1 cellular context compared by ENCODE assay signal in genomic region chr5:178859625-178860521, GRCh38.
A peak's percentile ranks its signal among the peaks of the same experiment; 100 is the strongest.
TF ChIP-seq lines count a peak whose summit lies in the region.

Gene ZNF354B (plus strand): TSS chr5:178859953. CDS start chr5:178861048, 1,095 bp downstream.

TF ChIP-seq in HepG2, 621 proteins besides CTCF, POLR2A, EP300 and RAD21 (continued from another document and continues in another):
- TF ChIP-seq REST (IDR thresholded peaks at IDR 0.05; ENCODE audit: borderline replicate concordance in 1 of 2, low read depth in 1 of 2, low read length in 2 of 2) (no peak), ZNF839 (CRISPR knock-in tag; IDR thresholded peaks at IDR 0.05; ENCODE audit: borderline replicate concordance) (no peak), ZSCAN25 (CRISPR knock-in tag; IDR thresholded peaks at IDR 0.05) (no peak), TOE1 (CRISPR knock-in tag; IDR thresholded peaks at IDR 0.05) (no peak; the same call in 1 of the 2 replicates), ETS1 (CRISPR knock-in tag; IDR thresholded peaks at IDR 0.05) (peak; percentile 86), ZNF331 (CRISPR knock-in tag; IDR thresholded peaks at IDR 0.05) (peak; percentile 83), HOXD1 (CRISPR knock-in tag; IDR thresholded peaks at IDR 0.05) (peak; percentile 82), NFRKB (IDR thresholded peaks at IDR 0.05) (no peak), ZNF446 (CRISPR knock-in tag; IDR thresholded peaks at IDR 0.05) (0 out of 2 replicates have a peak, but pooled peaks have one; percentile 66), ZFP90 (CRISPR knock-in tag; IDR thresholded peaks at IDR 0.05; ENCODE audit: borderline replicate concordance) (peak; percentile 83), RNF219 (CRISPR knock-in tag; IDR thresholded peaks at IDR 0.05) (no peak), ZNF737 (CRISPR knock-in tag; IDR thresholded peaks at IDR 0.05; ENCODE audit: borderline replicate concordance) (no peak), GFI1 (CRISPR knock-in tag; IDR thresholded peaks at IDR 0.05; ENCODE audit: borderline replicate concordance) (no peak; the same call in 1 of the 2 replicates), ZSCAN9 (CRISPR knock-in tag; IDR thresholded peaks at IDR 0.05; ENCODE audit: borderline replicate concordance) (peak; percentile 38; the same call in 1 of the 2 replicates), ZNF704 (CRISPR knock-in tag; IDR thresholded peaks at IDR 0.05; ENCODE audit: borderline replicate concordance) (no peak), ZSCAN22 (CRISPR knock-in tag; IDR thresholded peaks at IDR 0.05) (peak; percentile 19; the same call in 1 of the 2 replicates), POGZ (CRISPR knock-in tag; IDR thresholded peaks at IDR 0.05) (peak; percentile 64), HOMEZ (CRISPR knock-in tag; IDR thresholded peaks at IDR 0.05; ENCODE audit: low read depth) (peak; percentile 51; the same call in 1 of the 2 replicates), TFDP1 (CRISPR knock-in tag; IDR thresholded peaks at IDR 0.05; ENCODE audit: borderline replicate concordance) (peak; percentile 86), MLX (CRISPR knock-in tag; IDR thresholded peaks at IDR 0.05) (no peak), ZIK1 (CRISPR knock-in tag; IDR thresholded peaks at IDR 0.05; ENCODE audit: borderline replicate concordance, low read depth) (no peak), NFKB2 (CRISPR knock-in tag; IDR thresholded peaks at IDR 0.05; ENCODE audit: borderline replicate concordance) (peak; percentile 92; the same call in 1 of the 2 replicates), ZNF850 (CRISPR knock-in tag; conservative IDR thresholded peaks at IDR 0.05) (no peak), GATAD2A (CRISPR knock-in tag; IDR thresholded peaks at IDR 0.05) (peak; percentile 30; the same call in 1 of the 2 replicates), HNRNPH1 (optimal IDR thresholded peaks at IDR 0.05; ENCODE audit: low read depth, low read length) (no peak), GPN1 (CRISPR knock-in tag; IDR thresholded peaks at IDR 0.05; ENCODE audit: borderline replicate concordance) (no peak), POLR2AphosphoS5 (IDR thresholded peaks at IDR 0.05; ENCODE audit: low read depth, low read length) (peak; percentile 75)
- TF ChIP-seq, protein P1, sequence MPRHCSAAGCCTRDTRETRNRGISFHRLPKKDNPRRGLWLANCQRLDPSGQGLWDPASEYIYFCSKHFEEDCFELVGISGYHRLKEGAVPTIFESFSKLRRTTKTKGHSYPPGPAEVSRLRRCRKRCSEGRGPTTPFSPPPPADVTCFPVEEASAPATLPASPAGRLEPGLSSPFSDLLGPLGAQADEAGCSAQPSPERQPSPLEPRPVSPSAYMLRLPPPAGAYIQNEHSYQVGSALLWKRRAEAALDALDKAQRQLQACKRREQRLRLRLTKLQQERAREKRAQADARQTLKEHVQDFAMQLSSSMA (CRISPR knock-in tag; IDR thresholded peaks at IDR 0.05): no peak
- TF ChIP-seq, protein P2, sequence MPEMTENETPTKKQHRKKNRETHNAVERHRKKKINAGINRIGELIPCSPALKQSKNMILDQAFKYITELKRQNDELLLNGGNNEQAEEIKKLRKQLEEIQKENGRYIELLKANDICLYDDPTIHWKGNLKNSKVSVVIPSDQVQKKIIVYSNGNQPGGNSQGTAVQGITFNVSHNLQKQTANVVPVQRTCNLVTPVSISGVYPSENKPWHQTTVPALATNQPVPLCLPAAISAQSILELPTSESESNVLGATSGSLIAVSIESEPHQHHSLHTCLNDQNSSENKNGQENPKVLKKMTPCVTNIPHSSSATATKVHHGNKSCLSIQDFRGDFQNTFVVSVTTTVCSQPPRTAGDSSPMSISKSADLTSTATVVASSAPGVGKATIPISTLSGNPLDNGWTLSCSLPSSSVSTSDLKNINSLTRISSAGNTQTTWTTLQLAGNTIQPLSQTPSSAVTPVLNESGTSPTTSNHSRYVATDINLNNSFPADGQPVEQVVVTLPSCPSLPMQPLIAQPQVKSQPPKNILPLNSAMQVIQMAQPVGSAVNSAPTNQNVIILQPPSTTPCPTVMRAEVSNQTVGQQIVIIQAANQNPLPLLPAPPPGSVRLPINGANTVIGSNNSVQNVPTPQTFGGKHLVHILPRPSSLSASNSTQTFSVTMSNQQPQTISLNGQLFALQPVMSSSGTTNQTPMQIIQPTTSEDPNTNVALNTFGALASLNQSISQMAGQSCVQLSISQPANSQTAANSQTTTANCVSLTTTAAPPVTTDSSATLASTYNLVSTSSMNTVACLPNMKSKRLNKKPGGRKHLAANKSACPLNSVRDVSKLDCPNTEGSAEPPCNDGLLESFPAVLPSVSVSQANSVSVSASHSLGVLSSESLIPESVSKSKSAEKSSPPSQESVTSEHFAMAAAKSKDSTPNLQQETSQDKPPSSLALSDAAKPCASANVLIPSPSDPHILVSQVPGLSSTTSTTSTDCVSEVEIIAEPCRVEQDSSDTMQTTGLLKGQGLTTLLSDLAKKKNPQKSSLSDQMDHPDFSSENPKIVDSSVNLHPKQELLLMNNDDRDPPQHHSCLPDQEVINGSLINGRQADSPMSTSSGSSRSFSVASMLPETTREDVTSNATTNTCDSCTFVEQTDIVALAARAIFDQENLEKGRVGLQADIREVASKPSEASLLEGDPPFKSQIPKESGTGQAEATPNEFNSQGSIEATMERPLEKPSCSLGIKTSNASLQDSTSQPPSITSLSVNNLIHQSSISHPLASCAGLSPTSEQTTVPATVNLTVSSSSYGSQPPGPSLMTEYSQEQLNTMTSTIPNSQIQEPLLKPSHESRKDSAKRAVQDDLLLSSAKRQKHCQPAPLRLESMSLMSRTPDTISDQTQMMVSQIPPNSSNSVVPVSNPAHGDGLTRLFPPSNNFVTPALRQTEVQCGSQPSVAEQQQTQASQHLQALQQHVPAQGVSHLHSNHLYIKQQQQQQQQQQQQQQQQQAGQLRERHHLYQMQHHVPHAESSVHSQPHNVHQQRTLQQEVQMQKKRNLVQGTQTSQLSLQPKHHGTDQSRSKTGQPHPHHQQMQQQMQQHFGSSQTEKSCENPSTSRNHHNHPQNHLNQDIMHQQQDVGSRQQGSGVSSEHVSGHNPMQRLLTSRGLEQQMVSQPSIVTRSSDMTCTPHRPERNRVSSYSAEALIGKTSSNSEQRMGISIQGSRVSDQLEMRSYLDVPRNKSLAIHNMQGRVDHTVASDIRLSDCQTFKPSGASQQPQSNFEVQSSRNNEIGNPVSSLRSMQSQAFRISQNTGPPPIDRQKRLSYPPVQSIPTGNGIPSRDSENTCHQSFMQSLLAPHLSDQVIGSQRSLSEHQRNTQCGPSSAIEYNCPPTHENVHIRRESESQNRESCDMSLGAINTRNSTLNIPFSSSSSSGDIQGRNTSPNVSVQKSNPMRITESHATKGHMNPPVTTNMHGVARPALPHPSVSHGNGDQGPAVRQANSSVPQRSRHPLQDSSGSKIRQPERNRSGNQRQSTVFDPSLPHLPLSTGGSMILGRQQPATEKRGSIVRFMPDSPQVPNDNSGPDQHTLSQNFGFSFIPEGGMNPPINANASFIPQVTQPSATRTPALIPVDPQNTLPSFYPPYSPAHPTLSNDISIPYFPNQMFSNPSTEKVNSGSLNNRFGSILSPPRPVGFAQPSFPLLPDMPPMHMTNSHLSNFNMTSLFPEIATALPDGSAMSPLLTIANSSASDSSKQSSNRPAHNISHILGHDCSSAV (CRISPR knock-in tag; IDR thresholded peaks at IDR 0.05; ENCODE audit: borderline replicate concordance): no peak
- TF ChIP-seq, protein P3, sequence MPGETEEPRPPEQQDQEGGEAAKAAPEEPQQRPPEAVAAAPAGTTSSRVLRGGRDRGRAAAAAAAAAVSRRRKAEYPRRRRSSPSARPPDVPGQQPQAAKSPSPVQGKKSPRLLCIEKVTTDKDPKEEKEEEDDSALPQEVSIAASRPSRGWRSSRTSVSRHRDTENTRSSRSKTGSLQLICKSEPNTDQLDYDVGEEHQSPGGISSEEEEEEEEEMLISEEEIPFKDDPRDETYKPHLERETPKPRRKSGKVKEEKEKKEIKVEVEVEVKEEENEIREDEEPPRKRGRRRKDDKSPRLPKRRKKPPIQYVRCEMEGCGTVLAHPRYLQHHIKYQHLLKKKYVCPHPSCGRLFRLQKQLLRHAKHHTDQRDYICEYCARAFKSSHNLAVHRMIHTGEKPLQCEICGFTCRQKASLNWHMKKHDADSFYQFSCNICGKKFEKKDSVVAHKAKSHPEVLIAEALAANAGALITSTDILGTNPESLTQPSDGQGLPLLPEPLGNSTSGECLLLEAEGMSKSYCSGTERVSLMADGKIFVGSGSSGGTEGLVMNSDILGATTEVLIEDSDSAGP (CRISPR knock-in tag; IDR thresholded peaks at IDR 0.05; ENCODE audit: borderline replicate concordance): peak; percentile 61; the same call in 1 of the 2 replicates
